In the genomic region with DNA sequence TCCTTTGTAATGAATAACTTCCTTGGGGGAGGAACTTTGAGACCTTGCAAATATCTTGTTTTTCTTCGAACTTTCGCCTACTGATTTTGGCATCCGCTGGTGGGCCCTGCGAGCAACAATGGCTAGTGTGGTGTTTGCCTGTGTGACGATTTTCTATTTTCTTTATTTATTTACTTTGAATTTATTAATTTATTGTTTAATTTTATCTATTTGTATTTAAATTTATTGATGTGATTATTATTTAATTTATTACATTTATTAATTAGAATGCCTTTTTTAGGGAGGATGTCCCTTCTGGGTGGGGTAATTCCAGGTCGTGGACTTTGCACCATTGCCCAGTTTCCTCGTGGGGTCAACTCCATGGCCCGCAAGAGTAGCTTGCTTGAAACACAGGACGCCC, we compare ENCODE assay signal across 37 cellular contexts.
"Had no signal": no experiment of that assay in that cellular context is flagged by ENCODE, and none has a peak within 500 bp of the region (broad histone marks: within the 10 kb centered on the region; RNA-seq: fewer than 3 reads in every experiment).

No MANE protein-coding gene starts in this region.

- H3K4me1 Mint-ChIP-seq: activated CD4-positive, alpha-beta T cell treated with anti-CD3 and anti-CD28 coated beads for 36 hours; activated naive CD8-positive, alpha-beta T cell treated with anti-CD3 and anti-CD28 coated beads for 36 hours; activated T-helper 17 cell treated with anti-CD3 and anti-CD28 coated beads, Interleukin-2, amount 50 U/mL, for 72 hours had no signal

- H3K27me3 ChIP-seq: adrenal gland, body of pancreas, breast epithelium had no signal

- H3K27ac ChIP-seq: adrenal gland, body of pancreas, brain microvascular endothelial cell, breast epithelium, VCaP had no signal

- H3K4me3 ChIP-seq: adrenal gland, body of pancreas, breast epithelium had no signal

- H3K36me3 Mint-ChIP-seq: activated CD4-positive, alpha-beta memory T cell treated with anti-CD3 and anti-CD28 coated beads for 36 hours; activated naive CD4-positive, alpha-beta T cell treated with anti-CD3 and anti-CD28 coated beads, Interleukin-2, amount 50 U/mL, for 72 hours; activated naive CD8-positive, alpha-beta T cell treated with anti-CD3 and anti-CD28 coated beads for 36 hours had no signal

- H3K4me1 ChIP-seq: adrenal gland, body of pancreas, breast epithelium had no signal

- H3K4me3 Mint-ChIP-seq: activated CD4-positive, alpha-beta memory T cell treated with anti-CD3 and anti-CD28 coated beads for 36 hours; activated CD4-positive, alpha-beta T cell treated with anti-CD3 and anti-CD28 coated beads for 36 hours; activated CD4-positive, alpha-beta T cell treated with anti-CD3 and anti-CD28 coated beads, Interleukin-2, amount 10 ng/mL, durations not matched to agents 7 days and 5 days; activated CD8-positive, alpha-beta T cell treated with anti-CD3 and anti-CD28 coated beads for 36 hours; activated naive CD4-positive, alpha-beta T cell treated with anti-CD3 and anti-CD28 coated beads for 36 hours; activated naive CD8-positive, alpha-beta T cell treated with anti-CD3 and anti-CD28 coated beads for 36 hours; activated T-cell treated with anti-CD3 and anti-CD28 coated beads, Interleukin-2, amount 50 U/mL, for 4 hours; activated T-cell treated with anti-CD3 and anti-CD28 coated beads, Interleukin-2, amount 50 U/mL, for 72 hours; activated T-helper 1 cell treated with anti-CD3 and anti-CD28 coated beads, Interleukin-12 subunit alpha, Interleukin-12 subunit beta, Interleukin-2, Interleukin-4 antibody, amounts not matched to agents 30 ng/mL and 10 ng/mL and 1 ng/mL, durations not matched to agents 14 hours and 24 hours and 36 hours; activated T-helper 17 cell treated with anti-CD3 and anti-CD28 coated beads, Interleukin-2, amount 50 U/mL, for 72 hours; T-helper 1 cell treated with Interleukin-12 subunit alpha and Interleukin-12 subunit beta and Interleukin-4 antibody, amounts not matched to agents 30 μg/mL and 1 μg/mL, for 36 hours; T-helper 2 cell treated with Interferon-gamma antibody and Interleukin-4, amounts not matched to agents 5 μg/mL and 100 μg/mL, for 36 hours had no signal

- H3K27me3 Mint-ChIP-seq: activated CD4-positive, alpha-beta T cell treated with anti-CD3 and anti-CD28 coated beads, Interleukin-2, amount 10 ng/mL, durations not matched to agents 7 days and 5 days; activated naive CD8-positive, alpha-beta T cell treated with anti-CD3 and anti-CD28 coated beads for 36 hours had no signal

- FAIRE-seq: astrocyte, TTC549 had no signal

- DNase-seq: activated CD4-positive, alpha-beta memory T cell treated with anti-CD3 and anti-CD28 coated beads for 36 hours; activated CD4-positive, alpha-beta T cell treated with anti-CD3 and anti-CD28 coated beads for 1 hour; activated CD4-positive, alpha-beta T cell treated with anti-CD3 and anti-CD28 coated beads for 36 hours; activated CD4-positive, alpha-beta T cell treated with anti-CD3 and anti-CD28 coated beads for 48 hours; activated CD4-positive, alpha-beta T cell treated with anti-CD3 and anti-CD28 coated beads, Interleukin-2, amount 10 ng/mL, durations not matched to agents 7 days and 5 days; activated CD4-positive, alpha-beta T cell treated with anti-CD3 and anti-CD28 coated beads, Interleukin-2, amount 50 U/mL, for 4 hours; activated CD4-positive, CD25-positive, alpha-beta regulatory T cell; activated CD8-positive, alpha-beta memory T cell treated with anti-CD3 and anti-CD28 coated beads, Interleukin-2, amount 50 U/mL, for 4 hours; activated CD8-positive, alpha-beta T cell treated with anti-CD3 and anti-CD28 coated beads for 36 hours; activated gamma-delta T cell treated with Interleukin-2 at 50 U/mL for 16 hours; activated naive CD4-positive, alpha-beta T cell; activated naive CD4-positive, alpha-beta T cell treated with anti-CD3 and anti-CD28 coated beads for 36 hours; activated naive CD4-positive, alpha-beta T cell treated with anti-CD3 and anti-CD28 coated beads, Interleukin-2, amount 50 U/mL, for 16 hours; activated naive CD8-positive, alpha-beta T cell treated with anti-CD3 and anti-CD28 coated beads for 36 hours; activated T-cell treated with anti-CD3 and anti-CD28 coated beads for 4 hours; activated T-cell treated with anti-CD3 and anti-CD28 coated beads, Interleukin-2, amount 50 U/mL, for 1 hour; activated T-cell treated with anti-CD3 and anti-CD28 coated beads, Interleukin-2, amount 50 U/mL, for 4 hours; activated T-cell treated with anti-CD3 and anti-CD28 coated beads, Interleukin-2, amount 50 U/mL, for 72 hours; adrenal gland; amniotic stem cell; aorta; body of pancreas; brain microvascular endothelial cell; central memory CD4-positive, alpha-beta T cell; T-helper 1 cell; T-helper 2 cell; T-helper 9 cell had no signal

- H3K9me3 Mint-ChIP-seq: activated CD4-positive, alpha-beta memory T cell treated with anti-CD3 and anti-CD28 coated beads for 36 hours; activated CD4-positive, alpha-beta T cell treated with anti-CD3 and anti-CD28 coated beads, Interleukin-2, amount 10 ng/mL, durations not matched to agents 7 days and 5 days; activated CD8-positive, alpha-beta T cell treated with anti-CD3 and anti-CD28 coated beads for 36 hours; activated naive CD4-positive, alpha-beta T cell treated with anti-CD3 and anti-CD28 coated beads for 36 hours; activated naive CD4-positive, alpha-beta T cell treated with anti-CD3 and anti-CD28 coated beads, Interleukin-2, amount 50 U/mL, for 72 hours; activated naive CD8-positive, alpha-beta T cell treated with anti-CD3 and anti-CD28 coated beads for 36 hours; activated T-cell treated with anti-CD3 and anti-CD28 coated beads, Interleukin-2, amount 50 U/mL, for 4 hours; activated T-cell treated with anti-CD3 and anti-CD28 coated beads, Interleukin-2, amount 50 U/mL, for 72 hours; activated T-helper 1 cell treated with anti-CD3 and anti-CD28 coated beads, Interleukin-12 subunit alpha, Interleukin-12 subunit beta, Interleukin-2, Interleukin-4 antibody, amounts not matched to agents 30 ng/mL and 10 ng/mL and 1 ng/mL, durations not matched to agents 14 hours and 24 hours and 36 hours; activated T-helper 17 cell treated with anti-CD3 and anti-CD28 coated beads, Interleukin-2, amount 50 U/mL, for 72 hours; T-helper 1 cell treated with Interleukin-12 subunit alpha and Interleukin-12 subunit beta and Interleukin-4 antibody, amounts not matched to agents 30 μg/mL and 1 μg/mL, for 36 hours; T-helper 2 cell treated with Interferon-gamma antibody and Interleukin-4, amounts not matched to agents 5 μg/mL and 100 μg/mL, for 36 hours had no signal

- H3K36me3 ChIP-seq: adrenal gland, brain microvascular endothelial cell, breast epithelium had no signal

- ATAC-seq: activated CD4-positive, alpha-beta T cell treated with anti-CD3 and anti-CD28 coated beads for 36 hours; activated CD4-positive, CD25-positive, alpha-beta regulatory T cell treated with anti-CD3 and anti-CD28 coated beads, Interleukin-2, amount 50 U/mL, for 24 hours; activated CD8-positive, alpha-beta T cell treated with anti-CD3 and anti-CD28 coated beads for 36 hours; activated naive CD4-positive, alpha-beta T cell treated with anti-CD3 and anti-CD28 coated beads, Interleukin-2, amount 50 U/mL, for 72 hours; activated T-cell treated with anti-CD3 and anti-CD28 coated beads, Interleukin-2, amount 50 U/mL, for 4 hours; activated T-cell treated with anti-CD3 and anti-CD28 coated beads, Interleukin-2, amount 50 U/mL, for 72 hours; activated T-helper 17 cell treated with anti-CD3 and anti-CD28 coated beads, Interleukin-2, amount 50 U/mL, for 72 hours; body of pancreas had no signal

- H3K9me3 ChIP-seq: adrenal gland, body of pancreas, breast epithelium had no signal

- H3K27ac Mint-ChIP-seq: activated CD4-positive, alpha-beta memory T cell treated with anti-CD3 and anti-CD28 coated beads for 36 hours; activated CD4-positive, alpha-beta T cell treated with anti-CD3 and anti-CD28 coated beads for 36 hours; activated CD4-positive, alpha-beta T cell treated with anti-CD3 and anti-CD28 coated beads, Interleukin-2, amount 10 ng/mL, durations not matched to agents 7 days and 5 days; activated CD8-positive, alpha-beta T cell treated with anti-CD3 and anti-CD28 coated beads for 36 hours; activated naive CD4-positive, alpha-beta T cell treated with anti-CD3 and anti-CD28 coated beads for 36 hours; activated naive CD4-positive, alpha-beta T cell treated with anti-CD3 and anti-CD28 coated beads, Interleukin-2, amount 50 U/mL, for 72 hours; activated naive CD8-positive, alpha-beta T cell treated with anti-CD3 and anti-CD28 coated beads for 36 hours; activated T-cell treated with anti-CD3 and anti-CD28 coated beads, Interleukin-2, amount 50 U/mL, for 72 hours; activated T-helper 1 cell treated with anti-CD3 and anti-CD28 coated beads, Interleukin-12 subunit alpha, Interleukin-12 subunit beta, Interleukin-2, Interleukin-4 antibody, amounts not matched to agents 30 ng/mL and 10 ng/mL and 1 ng/mL, durations not matched to agents 14 hours and 24 hours and 36 hours; activated T-helper 17 cell treated with anti-CD3 and anti-CD28 coated beads, Interleukin-2, amount 50 U/mL, for 72 hours; T-helper 1 cell treated with Interleukin-12 subunit alpha and Interleukin-12 subunit beta and Interleukin-4 antibody, amounts not matched to agents 30 μg/mL and 1 μg/mL, for 36 hours; T-helper 2 cell treated with Interferon-gamma antibody and Interleukin-4, amounts not matched to agents 5 μg/mL and 100 μg/mL, for 36 hours had no signal
